19 cellular contexts compared by ENCODE assay signal in the genomic region with DNA sequence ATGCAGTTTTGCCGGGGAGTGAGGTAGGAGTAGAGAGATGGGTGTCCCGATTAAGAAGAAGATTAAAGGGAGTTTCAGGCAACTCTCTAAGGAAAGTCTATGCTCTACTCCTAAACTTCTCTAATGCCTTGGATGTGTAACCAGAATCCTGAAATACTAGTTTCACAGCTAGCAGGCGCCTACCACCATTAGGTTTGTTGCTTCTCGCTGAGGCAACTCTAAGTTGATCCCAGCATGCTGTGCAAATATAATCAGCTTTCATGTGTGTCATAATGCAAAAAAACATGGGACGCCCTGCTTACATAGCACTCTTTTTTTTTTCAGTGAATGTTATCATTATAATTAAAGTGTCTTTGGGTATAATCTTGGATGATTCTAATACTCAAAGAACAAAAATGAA. TPM values are rescaled to one million over a fixed set of nuclear protein-coding genes. Genes with fewer than 3 reads are reported as not detected.
DNase-seq lines count a peak whose midpoint lies in the region; ATAC-seq, FAIRE-seq and TF ChIP-seq lines count a peak whose summit lies in the region.
"Had no signal": no experiment of that assay in that cellular context is flagged by ENCODE, and none has a peak within 500 bp of the region (broad histone marks: within the 10 kb centered on the region; RNA-seq: fewer than 3 reads in every experiment).

No MANE protein-coding gene starts in this region.

- H3K14ac ChIP-seq in neuronal stem cell (ENCODE audit: low read length), result no peak overlapping the region

- no peak overlapping the region for H4K8ac ChIP-seq in neuronal stem cell (ENCODE audit: low read depth, low read length)

- no peaks in the 10 kb centered on the region for H4K20me1 ChIP-seq in mammary epithelial cell (ENCODE audit: insufficient read depth, low read length)
- no peaks in the 10 kb centered on the region for H4K20me1 ChIP-seq in HCT116 (ENCODE audit: insufficient read depth)

- no peak for TF ChIP-seq POLR2A in HCT116 (IDR thresholded peaks at IDR 0.05; ENCODE audit: borderline replicate concordance, extremely low read depth, insufficient read depth, insufficient read length)

- H3K4me1 ChIP-seq in mammary epithelial cell (ENCODE audit: insufficient read depth, low read length), result no peaks in the 10 kb centered on the region
- H3K4me1 ChIP-seq in HCT116 (ENCODE audit: control insufficient read depth in 1 of 2, insufficient read depth in 2 of 2, low read length in 2 of 2), result peaks cover 0 to 10% of the 10 kb centered on the region in 2 experiments; a peak in 2 of 4 replicates
- H3K4me1 ChIP-seq in small intestine (ENCODE audit: control insufficient read depth in 2 of 2, insufficient read depth in 1 of 2, low read depth in 1 of 2, low read length in 1 of 2), result no peaks in the 10 kb centered on the region
- peaks cover 0 to 2% of the 10 kb centered on the region in 2 donors for H3K4me1 ChIP-seq in neuronal stem cell (ENCODE audit: control insufficient read depth in 2 of 2, insufficient read depth in 1 of 2, low read depth in 1 of 2, low read length in 2 of 2)
- H3K4me1 ChIP-seq: A549 had no signal

- dilution Hi-C loops in mammary epithelial cell (cut with HindIII; ENCODE audit: low sequenced_read_pairs), result no loop called here

- no peaks in the 10 kb centered on the region for H3K9me2 ChIP-seq in HCT116 (ENCODE audit: insufficient read depth)

- no peak overlapping the region for H3K4ac ChIP-seq in neuronal stem cell (ENCODE audit: low read length)

- H3K4me2 ChIP-seq in mammary epithelial cell (ENCODE audit: insufficient read depth, low read depth, low read length) (no peak overlapping the region), HCT116 (ENCODE audit: low read length) (no peak overlapping the region), neuronal stem cell (ENCODE audit: insufficient read depth, low read length, poor library complexity, severe bottlenecking) (no peak overlapping the region)
- H3K4me2 ChIP-seq: A549 had no signal

- H2AK5ac ChIP-seq in neuronal stem cell (ENCODE audit: low read depth, low read length), result no peak overlapping the region

- TF ChIP-seq CTCF in mammary epithelial cell (conservative IDR thresholded peaks at IDR 0.05 in 1 of 2, IDR thresholded peaks at IDR 0.05 in 1 of 2; ENCODE audit: extremely low read depth in 1 of 2, insufficient read depth in 1 of 2, low read depth in 1 of 2, low read length in 2 of 2) (no peak), HCT116 (IDR thresholded peaks at IDR 0.05 in 2 of 3, conservative IDR thresholded peaks at IDR 0.05 in 1 of 3; ENCODE audit: borderline replicate concordance in 1 of 3, insufficient read depth in 1 of 3, low read depth in 2 of 3, low read length in 2 of 3) (no peak), fibroblast of the aortic adventitia (IDR thresholded peaks at IDR 0.05; ENCODE audit: insufficient read depth, low read length) (no peak)

- H2AFZ ChIP-seq in mammary epithelial cell (ENCODE audit: low read depth, low read length), result no peak overlapping the region
- H2AFZ ChIP-seq in HCT116 (ENCODE audit: low read depth, low read length, poor library complexity, severe bottlenecking), result peak overlapping the region; percentile 77
- no peak overlapping the region for H2AFZ ChIP-seq in neuronal stem cell (ENCODE audit: low read length)

- intact Hi-C loops in mammary epithelial cell (cut with micrococcal nuclease), result no loop called here
- intact Hi-C loops in HCT116 (cut with micrococcal nuclease), result no loop called here

- H3K27ac ChIP-seq in mammary epithelial cell (ENCODE audit: insufficient read depth, low read depth, low read length) (no peak overlapping the region), HCT116 (ENCODE audit: low read depth, low read length) (no peak overlapping the region), small intestine (ENCODE audit: low read depth in 1 of 2, low read length in 1 of 2) (no peak overlapping the region), neuronal stem cell (replicated peaks; ENCODE audit: low read length) (no peak overlapping the region)
- H3K27ac ChIP-seq: A549 had no signal

- H3K79me2 ChIP-seq in mammary epithelial cell (ENCODE audit: insufficient read depth, low read length) (no peaks in the 10 kb centered on the region), HCT116 (ENCODE audit: insufficient read depth, low read length) (no peaks in the 10 kb centered on the region)

- 93% methylated on average over 5 of the region's 5 CpGs for WGBS in mammary epithelial cell (ENCODE audit: low coverage, missing lambda C conversion rate)
- WGBS in small intestine, 3 donors, result 40 to 87% (median 83%) methylated on average over 5 of the region's 5 CpGs
- WGBS in neuronal stem cell (ENCODE audit: extremely low coverage in 2 of 2, insufficient read length in 2 of 2, insufficient replicate concordance in 1 of 2), 2 donors, result no CpG with 5 or more reads among the region's 5 CpGs

- TF ChIP-seq RAD21 in HCT116 (IDR thresholded peaks at IDR 0.05; ENCODE audit: low read depth), result no peak

- H2BK12ac ChIP-seq in neuronal stem cell (ENCODE audit: low read length), result no peak overlapping the region

- DNase-seq in T47D (ENCODE audit: low read depth in 1 of 2, low spot score in 1 of 2), result peak; percentile 11 to 73
- no peak for DNase-seq in mammary epithelial cell
- DNase-seq in HCT116 (ENCODE audit: low read depth, low spot score), result no peak
- DNase-seq in fibroblast of the aortic adventitia (ENCODE audit: low read depth), result peak; percentile 24
- DNase-seq in small intestine, result peak; percentile 9
- no peak for DNase-seq in NAMALWA (ENCODE audit: low spot score)
- no peak for DNase-seq in neuronal stem cell (ENCODE audit: low spot score)
- DNase-seq: DND-41; KBM-7; NCI-H1092; NCI-H2107; NCI-H226; NCI-H526; NK-92 treated with Interleukin-12 subunit alpha and Interleukin-12 subunit beta, amount 100 ng/mL, for 24 hours; OCI-M1; RPMI8226 had no signal

- no peak overlapping the region for H4K91ac ChIP-seq in neuronal stem cell (ENCODE audit: low read depth, low read length, poor library complexity)

- H3K9ac ChIP-seq in mammary epithelial cell (ENCODE audit: insufficient read depth, low read length) (no peak overlapping the region), HCT116 (ENCODE audit: low read length) (no peak overlapping the region), neuronal stem cell (ENCODE audit: low read depth, low read length, poor library complexity) (no peak overlapping the region)

- H2BK15ac ChIP-seq in neuronal stem cell (ENCODE audit: low read length), result no peak overlapping the region

- FAIRE-seq in small intestine (lab: Jason Lieb, UNC), result no peak
- FAIRE-seq: A549, H1 had no signal

- POLR2A ChIA-PET in HCT116 (lab: Charles Lee), result no interaction called here

- no peak overlapping the region for H2BK120ac ChIP-seq in neuronal stem cell (ENCODE audit: low read depth, low read length)

- H3K9me3 ChIP-seq in mammary epithelial cell (replicated peaks; ENCODE audit: insufficient read depth, low read length) (no peaks in the 10 kb centered on the region), HCT116 (ENCODE audit: control insufficient read depth in 1 of 2, insufficient read depth in 1 of 2, low read depth in 1 of 2, low read length in 2 of 2) (no peaks in the 10 kb centered on the region), small intestine (ENCODE audit: control insufficient read depth, low read depth) (no peaks in the 10 kb centered on the region), neuronal stem cell (replicated peaks in 1 of 2; ENCODE audit: control insufficient read depth in 2 of 2, insufficient read depth in 1 of 2, low read depth in 1 of 2, low read length in 2 of 2) (no peaks in the 10 kb centered on the region)
- H3K9me3 ChIP-seq: A549 had no signal

- in situ Hi-C loops in T47D (cut with HindIII; ENCODE audit: low pct_unique_long_range_greater_than_20kb, low sequenced_read_pairs) (no loop called here), mammary epithelial cell (cut with MboI; ENCODE audit: low sequenced_read_pairs in 2 of 2) (no loop called here)

- H3K36me3 ChIP-seq in mammary epithelial cell (ENCODE audit: insufficient read depth, low read length) (no peaks in the 10 kb centered on the region), HCT116 (ENCODE audit: control insufficient read depth in 1 of 2, insufficient read depth in 2 of 2, low read length in 2 of 2) (no peaks in the 10 kb centered on the region), small intestine (ENCODE audit: control insufficient read depth in 2 of 2, insufficient read depth in 2 of 2, low read length in 2 of 2) (no peaks in the 10 kb centered on the region), neuronal stem cell (replicated peaks in 1 of 2; ENCODE audit: control insufficient read depth in 2 of 2, insufficient read depth in 2 of 2, low read length in 2 of 2) (no peaks in the 10 kb centered on the region)

- H3K27me3 ChIP-seq in mammary epithelial cell (ENCODE audit: insufficient read depth, low read length) (no peaks in the 10 kb centered on the region), HCT116 (ENCODE audit: insufficient read depth, low read length) (no peaks in the 10 kb centered on the region), small intestine (ENCODE audit: control insufficient read depth in 2 of 2, insufficient read depth in 2 of 2, low read length in 2 of 2) (no peaks in the 10 kb centered on the region), neuronal stem cell (ENCODE audit: control insufficient read depth in 3 of 3, insufficient read depth in 3 of 3, low read depth in 1 of 3, low read length in 3 of 3) (no peaks in the 10 kb centered on the region)

- CTCF ChIA-PET in mammary epithelial cell (lab: Charles Lee; ENCODE audit: low non-redundant PET) (no interaction called here), HCT116 (lab: Charles Lee) (no interaction called here)

- no peak for ATAC-seq in HCT116
- no peak for ATAC-seq in GM18511 (IDR thresholded peaks at IDR 0.05; ENCODE audit: unreplicated experiment)
- ATAC-seq: A549 had no signal

- no peaks in the 10 kb centered on the region for H3K79me1 ChIP-seq in neuronal stem cell (ENCODE audit: low read depth, low read length)

- no peak overlapping the region for H3K23ac ChIP-seq in neuronal stem cell (ENCODE audit: low read depth, low read length, poor library complexity)

- BruUV-seq in mammary epithelial cell (replicated peaks; lab: Mats Ljungman, UMichigan) (no TSS peak), HCT116 (replicated peaks; lab: Mats Ljungman, UMichigan) (no TSS peak)

- H3K4me3 ChIP-seq in mammary epithelial cell (replicated peaks in 1 of 3; ENCODE audit: insufficient read depth in 1 of 3, low read depth in 2 of 3, low read length in 3 of 3) (no peak overlapping the region), HCT116 (replicated peaks in 1 of 2; ENCODE audit: low read depth in 1 of 2, low read length in 2 of 2) (no peak overlapping the region), fibroblast of the aortic adventitia (ENCODE audit: low read depth, low read length) (no peak overlapping the region), small intestine (ENCODE audit: low read depth in 1 of 2, low read length in 2 of 2) (no peak overlapping the region), neuronal stem cell (ENCODE audit: low read length in 2 of 2) (no peak overlapping the region)
- H3K4me3 ChIP-seq: A549 had no signal

- H3K18ac ChIP-seq in neuronal stem cell (ENCODE audit: low read length), result no peak overlapping the region

- RAD21 ChIA-PET in HCT116 (lab: Charles Lee; ENCODE audit: low non-redundant PET in 1 of 2, low total read pairs in 2 of 2, uncharacterized antibody in 2 of 2, unreplicated experiment in 2 of 2), result no interaction called here

- no peak overlapping the region for H2BK5ac ChIP-seq in neuronal stem cell (ENCODE audit: low read length)

RNA-seq across cellular contexts. Expression of a gene that starts 50.4 kb away (rescaled TPM):
- total RNA-seq in mammary epithelial cell (100 to 1,000 TPM in 1 of 2 donors, 10 to 100 TPM in 1; 80.5 to 107 TPM), HCT116 (2021; ENCODE audit: unreplicated experiment) (322 TPM), fibroblast of the aortic adventitia (ENCODE audit: low replicate concordance) (119 and 857 TPM in 2 replicates)
- polyA plus RNA-seq in mammary epithelial cell (37.6 TPM), small intestine (100 to 1,000 TPM in 2 of 3 donors, 10 to 100 TPM in 1; 98.0 to 166 (median 145) TPM)
- 26.9 TPM for polyA minus RNA-seq in mammary epithelial cell
- polyA plus RNA-seq in HCT116 (2012), result 103 and 148 TPM in 2 replicates
- 39.6 TPM for polyA plus RNA-seq in neuronal stem cell (2013, experiment 1 of 2)
- polyA plus RNA-seq in neuronal stem cell (2013, experiment 2 of 2), result 40.5 TPM

Comparison
In these comparisons a context has a peak if more than half of its experiments do, and no peak if none do; other contexts are left out.
1. DNase-seq: peak in T47D (2 of 2), fibroblast of the aortic adventitia (single experiment) and small intestine (single experiment); none in mammary epithelial cell (single experiment), HCT116 (single experiment), NAMALWA (single experiment) and neuronal stem cell (single experiment).